12 cellular contexts compared by ENCODE assay signal in genomic region chr17:28344435-28344901, GRCh38. TPM values are rescaled to one million over a fixed set of nuclear protein-coding genes. Genes with fewer than 3 reads are reported as not detected.
DNase-seq lines count a peak whose midpoint lies in the region; ATAC-seq and TF ChIP-seq lines count a peak whose summit lies in the region.
"Had no signal": no experiment of that assay in that cellular context is flagged by ENCODE, and none has a peak within 500 bp of the region (broad histone marks: within the 10 kb centered on the region; RNA-seq: fewer than 3 reads in every experiment).

No MANE protein-coding gene starts in this region.

- TF ChIP-seq RAD21 in liver (IDR thresholded peaks at IDR 0.05) = no peak

- intact Hi-C loops in ascending aorta (cut with DNase I) = no loop called here

- no peaks in the 10 kb centered on the region for H3K27me3 Mint-ChIP-seq in T-helper 2 cell treated with Interferon-gamma antibody and Interleukin-4, amounts not matched to agents 5 μg/mL and 100 μg/mL, for 36 hours (ENCODE audit: low read depth)

- peaks cover 8% of the 10 kb centered on the region for H3K4me1 Mint-ChIP-seq in stimulated activated effector memory CD8-positive, alpha-beta T cell treated with anti-CD3 and anti-CD28 coated beads, Interleukin-12 subunit alpha, Interleukin-12 subunit beta, amount 100 ng/mL, for 72 hours
- H3K4me1 Mint-ChIP-seq in T-helper 2 cell treated with Interferon-gamma antibody and Interleukin-4, amounts not matched to agents 5 μg/mL and 100 μg/mL, for 36 hours (ENCODE audit: low read depth) = no peaks in the 10 kb centered on the region

- H3K4me1 ChIP-seq in ascending aorta = peaks cover 16 to 43% of the 10 kb centered on the region in 2 donors
- H3K4me1 ChIP-seq in liver (ENCODE audit: control insufficient read depth in 4 of 4, insufficient read depth in 4 of 4, low read length in 3 of 4) = peaks cover 23 to 69% (median 56%) of the 10 kb centered on the region in 4 donors

- no peak for DNase-seq in activated naive CD4-positive, alpha-beta T cell treated with anti-CD3 and anti-CD28 coated beads, Interleukin-2, amount 50 U/mL, for 72 hours (ENCODE audit: low spot score in 2 of 2)
- DNase-seq in activated naive CD4-positive, alpha-beta T cell (lab: John Stamatoyannopoulos, UW) = no peak
- DNase-seq in ascending aorta (ENCODE audit: low spot score in 2 of 2) (no peak), DMS79 treated with DMSO at 0.1 percent for 48 hours (lab: John Stamatoyannopoulos, UW) (no peak)
- DNase-seq in stimulated activated effector memory CD8-positive, alpha-beta T cell treated with anti-CD3 and anti-CD28 coated beads, Interleukin-12 subunit alpha, Interleukin-12 subunit beta, amount 100 ng/mL, for 72 hours (ENCODE audit: low spot score in 2 of 2) = no peak
- no peak for DNase-seq in T-helper 2 cell treated with Interferon-gamma antibody and Interleukin-4, amounts not matched to agents 5 μg/mL and 100 μg/mL, for 36 hours (ENCODE audit: low spot score)
- no peak for DNase-seq in activated effector memory CD4-positive, alpha-beta T cell treated with anti-CD3 and anti-CD28 coated beads, Interleukin-2, amount 50 U/mL, for 16 hours
- DNase-seq: C1 segment of cervical spinal cord, H7 had no signal

- H3K27ac ChIP-seq in ascending aorta (peak overlapping the region; percentile 73 to 79), liver (ENCODE audit: low read depth in 1 of 2, low read length in 2 of 2) (peak overlapping the region; percentile 56 to 89)

- no peak overlapping the region for H3K9ac ChIP-seq in liver (ENCODE audit: low read depth in 1 of 2, low read length in 2 of 2)

- H3K9me3 Mint-ChIP-seq in activated naive CD4-positive, alpha-beta T cell treated with anti-CD3 and anti-CD28 coated beads, Interleukin-2, amount 50 U/mL, for 72 hours = no peaks in the 10 kb centered on the region
- H3K9me3 Mint-ChIP-seq in stimulated activated effector memory CD8-positive, alpha-beta T cell treated with anti-CD3 and anti-CD28 coated beads, Interleukin-12 subunit alpha, Interleukin-12 subunit beta, amount 100 ng/mL, for 72 hours = no peaks in the 10 kb centered on the region
- no peaks in the 10 kb centered on the region for H3K9me3 Mint-ChIP-seq in T-helper 2 cell treated with Interferon-gamma antibody and Interleukin-4, amounts not matched to agents 5 μg/mL and 100 μg/mL, for 36 hours

- ATAC-seq in activated naive CD4-positive, alpha-beta T cell treated with anti-CD3 and anti-CD28 coated beads, Interleukin-2, amount 50 U/mL, for 72 hours = peak in 1 of 2 donors; percentile 25
- ATAC-seq in stimulated activated effector memory CD8-positive, alpha-beta T cell treated with anti-CD3 and anti-CD28 coated beads, Interleukin-12 subunit alpha, Interleukin-12 subunit beta, amount 100 ng/mL, for 72 hours = peak; percentile 29

- H3K4me3 ChIP-seq in ascending aorta (no peak overlapping the region), liver (ENCODE audit: low read depth in 1 of 3, low read length in 3 of 3) (no peak overlapping the region)

- TF ChIP-seq CTCF in ascending aorta (IDR thresholded peaks at IDR 0.05) (no peak), liver (IDR thresholded peaks at IDR 0.05; ENCODE audit: low read depth, low read length, missing input control) (no peak)

- WGBS in liver = 95% methylated on average over 19 of the region's 19 CpGs

- H3K36me3 Mint-ChIP-seq in activated naive CD4-positive, alpha-beta T cell treated with anti-CD3 and anti-CD28 coated beads, Interleukin-2, amount 50 U/mL, for 72 hours = no peaks in the 10 kb centered on the region
- peaks cover 96% of the 10 kb centered on the region for H3K36me3 Mint-ChIP-seq in stimulated activated effector memory CD8-positive, alpha-beta T cell treated with anti-CD3 and anti-CD28 coated beads, Interleukin-12 subunit alpha, Interleukin-12 subunit beta, amount 100 ng/mL, for 72 hours
- peaks cover 48% of the 10 kb centered on the region for H3K36me3 Mint-ChIP-seq in T-helper 2 cell treated with Interferon-gamma antibody and Interleukin-4, amounts not matched to agents 5 μg/mL and 100 μg/mL, for 36 hours (ENCODE audit: low read depth)

- H3K27me3 ChIP-seq in ascending aorta (no peaks in the 10 kb centered on the region), liver (ENCODE audit: control insufficient read depth in 4 of 4, insufficient read depth in 4 of 4, low read length in 3 of 4) (no peaks in the 10 kb centered on the region)

- H3K4me3 Mint-ChIP-seq in stimulated activated effector memory CD8-positive, alpha-beta T cell treated with anti-CD3 and anti-CD28 coated beads, Interleukin-12 subunit alpha, Interleukin-12 subunit beta, amount 100 ng/mL, for 72 hours = no peak overlapping the region
- no peak overlapping the region for H3K4me3 Mint-ChIP-seq in T-helper 2 cell treated with Interferon-gamma antibody and Interleukin-4, amounts not matched to agents 5 μg/mL and 100 μg/mL, for 36 hours

- peaks cover 54 to 81% of the 10 kb centered on the region in 2 donors for H3K36me3 ChIP-seq in ascending aorta
- peaks cover 13 to 58% (median 42%) of the 10 kb centered on the region in 4 donors for H3K36me3 ChIP-seq in liver (ENCODE audit: control insufficient read depth in 4 of 4, insufficient read depth in 3 of 4, low read depth in 1 of 4, low read length in 3 of 4)

- peak overlapping the region; percentile 22 to 38 for H3K27ac Mint-ChIP-seq in activated naive CD4-positive, alpha-beta T cell treated with anti-CD3 and anti-CD28 coated beads, Interleukin-2, amount 50 U/mL, for 72 hours
- no peak overlapping the region for H3K27ac Mint-ChIP-seq in stimulated activated effector memory CD8-positive, alpha-beta T cell treated with anti-CD3 and anti-CD28 coated beads, Interleukin-12 subunit alpha, Interleukin-12 subunit beta, amount 100 ng/mL, for 72 hours
- H3K27ac Mint-ChIP-seq in T-helper 2 cell treated with Interferon-gamma antibody and Interleukin-4, amounts not matched to agents 5 μg/mL and 100 μg/mL, for 36 hours = no peak overlapping the region

- H3K9me3 ChIP-seq in ascending aorta (no peaks in the 10 kb centered on the region), liver (ENCODE audit: control insufficient read depth in 4 of 4, low read length in 3 of 4) (no peaks in the 10 kb centered on the region)

TF ChIP-seq in liver, 16 proteins besides CTCF, POLR2A, EP300 and RAD21 (continues in another document):
- TF ChIP-seq FOXA2 (IDR thresholded peaks at IDR 0.05) (no peak), YY1 (IDR thresholded peaks at IDR 0.05) (no peak), RXRA (IDR thresholded peaks at IDR 0.05) (no peak), JUND (IDR thresholded peaks at IDR 0.05) (no peak), ZBTB33 (IDR thresholded peaks at IDR 0.05) (no peak), TAF1 (conservative IDR thresholded peaks at IDR 0.05) (no peak)

RNA-seq across cellular contexts. Expression of gene TNFAIP1, which starts 8.9 kb away (rescaled TPM):
- total RNA-seq in activated naive CD4-positive, alpha-beta T cell treated with anti-CD3 and anti-CD28 coated beads, Interleukin-2, amount 50 U/mL, for 72 hours = 10 to 100 TPM; 25.7 to 26.2 TPM
- total RNA-seq in ascending aorta = 66.4 TPM
- total RNA-seq in liver = 10 to 100 TPM; 11.7 to 21.9 TPM
- polyA plus RNA-seq in liver = 10 to 100 TPM; 17.4 to 31.7 TPM

RNA-seq across cellular contexts. Expression of gene IFT20, which starts 9.2 kb away (rescaled TPM):
- total RNA-seq in activated naive CD4-positive, alpha-beta T cell treated with anti-CD3 and anti-CD28 coated beads, Interleukin-2, amount 50 U/mL, for 72 hours = 10 to 100 TPM; 16.4 to 16.8 TPM
- total RNA-seq in ascending aorta (13.6 TPM), liver (10 to 100 TPM; 15.5 to 22.4 TPM)
- 10 to 100 TPM; 27.0 to 37.1 TPM for polyA plus RNA-seq in liver

RNA-seq across cellular contexts. Expression of gene POLDIP2, which starts 12.9 kb away (rescaled TPM):
- 10 to 100 TPM; 62.2 to 83.4 TPM for total RNA-seq in activated naive CD4-positive, alpha-beta T cell treated with anti-CD3 and anti-CD28 coated beads, Interleukin-2, amount 50 U/mL, for 72 hours
- 82.2 TPM for total RNA-seq in ascending aorta
- 100 to 1,000 TPM in 1 of 2 donors, 10 to 100 TPM in 1; 65.5 to 117 TPM for total RNA-seq in liver
- polyA plus RNA-seq in liver = 100 to 1,000 TPM in 1 of 2 donors, 10 to 100 TPM in 1; 90.2 to 150 TPM

RNA-seq across cellular contexts. Expression of gene SEBOX, which starts 20.5 kb away (rescaled TPM):
- total RNA-seq in activated naive CD4-positive, alpha-beta T cell treated with anti-CD3 and anti-CD28 coated beads, Interleukin-2, amount 50 U/mL, for 72 hours = not detected
- not detected for total RNA-seq in ascending aorta
- total RNA-seq in liver = under 1 TPM; 0.19 to 0.59 TPM
- not detected for polyA plus RNA-seq in liver
- total RNA-seq: H7, LHCN-M2, RPMI7951 had no signal

RNA-seq across cellular contexts. Expression of gene TMEM97, which starts 25.5 kb away (rescaled TPM):
- total RNA-seq in activated naive CD4-positive, alpha-beta T cell treated with anti-CD3 and anti-CD28 coated beads, Interleukin-2, amount 50 U/mL, for 72 hours = 10 to 100 TPM; 24.5 to 31.1 TPM
- total RNA-seq in ascending aorta (not detected), liver (10 to 100 TPM; 53.0 to 90.2 TPM)
- 10 to 100 TPM; 29.5 to 74.0 TPM for polyA plus RNA-seq in liver

Comparison
In these comparisons a context has a peak if more than half of its experiments do, and no peak if none do; other contexts are left out.
1. H3K27ac Mint-ChIP-seq: peak in activated naive CD4-positive, alpha-beta T cell treated with anti-CD3 and anti-CD28 coated beads, Interleukin-2, amount 50 U/mL, for 72 hours (2 of 2); none in stimulated activated effector memory CD8-positive, alpha-beta T cell treated with anti-CD3 and anti-CD28 coated beads, Interleukin-12 subunit alpha, Interleukin-12 subunit beta, amount 100 ng/mL, for 72 hours (single experiment) and T-helper 2 cell treated with Interferon-gamma antibody and Interleukin-4, amounts not matched to agents 5 μg/mL and 100 μg/mL, for 36 hours (single experiment).